In genomic region chr5:111252799-111253564, GRCh38 we compare ENCODE assay signal across 11 cellular contexts. TPM values are rescaled to one million over a fixed set of nuclear protein-coding genes. Genes with fewer than 3 reads are reported as not detected.
DNase-seq lines count a peak whose midpoint lies in the region; ATAC-seq and TF ChIP-seq lines count a peak whose summit lies in the region.
"Had no signal": no experiment of that assay in that cellular context is flagged by ENCODE, and none has a peak within 500 bp of the region (broad histone marks: within the 10 kb centered on the region; RNA-seq: fewer than 3 reads in every experiment).

No MANE protein-coding gene starts in this region.

- peaks cover 33% of the 10 kb centered on the region for H3K4me1 ChIP-seq in MM.1S (ENCODE audit: low read length)
- peaks cover 30% of the 10 kb centered on the region for H3K4me1 ChIP-seq in thymus (ENCODE audit: control insufficient read depth, insufficient read depth, low read length)
- H3K4me1 ChIP-seq in PC-9 (replicated peaks; ENCODE audit: insufficient read depth), result no peaks in the 10 kb centered on the region
- H3K4me1 ChIP-seq: ascending aorta had no signal

- H3K27ac Mint-ChIP-seq in natural killer cell treated with Interleukin-12 subunit alpha and Interleukin-12 subunit beta and Interleukin-15 and Interleukin-18, amount 100 ng/mL, for 72 hours, result peak overlapping the region in 1 of 2 donors; percentile 16
- H3K27ac Mint-ChIP-seq in natural killer cell, result no peak overlapping the region
- H3K27ac Mint-ChIP-seq: IgD-negative memory B cell had no signal

- intact Hi-C loops in natural killer cell (cut with micrococcal nuclease), result no loop called here
- intact Hi-C loops in PC-9 (cut with micrococcal nuclease; ENCODE audit: unreplicated experiment), result no loop called here

- no peaks in the 10 kb centered on the region for H3K36me3 Mint-ChIP-seq in natural killer cell treated with Interleukin-12 subunit alpha and Interleukin-12 subunit beta and Interleukin-15 and Interleukin-18, amount 100 ng/mL, for 72 hours
- H3K36me3 Mint-ChIP-seq in natural killer cell, result no peaks in the 10 kb centered on the region
- H3K36me3 Mint-ChIP-seq: IgD-negative memory B cell had no signal

- H3K9me2 ChIP-seq in MM.1S (replicated peaks; ENCODE audit: insufficient read depth, low read length) (no peaks in the 10 kb centered on the region), PC-9 (ENCODE audit: insufficient read depth) (no peaks in the 10 kb centered on the region)

- peak overlapping the region; percentile 10 for H3K4me3 Mint-ChIP-seq in natural killer cell treated with Interleukin-12 subunit alpha and Interleukin-12 subunit beta and Interleukin-15 and Interleukin-18, amount 100 ng/mL, for 72 hours
- no peak overlapping the region for H3K4me3 Mint-ChIP-seq in natural killer cell

- BruUV-seq in PC-9 (replicated peaks; lab: Mats Ljungman, UMichigan), result no TSS peak

- H3K27me3 Mint-ChIP-seq in natural killer cell treated with Interleukin-12 subunit alpha and Interleukin-12 subunit beta and Interleukin-15 and Interleukin-18, amount 100 ng/mL, for 72 hours, result peaks cover 0 to 6% of the 10 kb centered on the region in 2 donors
- H3K27me3 Mint-ChIP-seq in natural killer cell (ENCODE audit: low read depth in 2 of 2), result no peaks in the 10 kb centered on the region

- H4K20me1 ChIP-seq in MM.1S (ENCODE audit: insufficient read depth, low read length), result no peaks in the 10 kb centered on the region
- H4K20me1 ChIP-seq in PC-9 (ENCODE audit: insufficient read depth), result no peaks in the 10 kb centered on the region

- WGBS in thymus, result 89% methylated on average over 5 of the region's 5 CpGs

- H3K79me2 ChIP-seq in MM.1S (ENCODE audit: low read length) (no peaks in the 10 kb centered on the region), PC-9 (ENCODE audit: low read depth) (no peaks in the 10 kb centered on the region)

- no peaks in the 10 kb centered on the region for H3K9me3 ChIP-seq in MM.1S (replicated peaks; ENCODE audit: insufficient read depth, low read length)
- H3K9me3 ChIP-seq in thymus (ENCODE audit: control insufficient read depth), result no peaks in the 10 kb centered on the region
- no peaks in the 10 kb centered on the region for H3K9me3 ChIP-seq in PC-9 (ENCODE audit: insufficient read depth, low read depth)
- H3K9me3 ChIP-seq: ascending aorta, thoracic aorta had no signal

- DNase-seq in natural killer cell treated with Interleukin-12 subunit alpha and Interleukin-12 subunit beta and Interleukin-15 and Interleukin-18, amount 100 ng/mL, for 72 hours (ENCODE audit: low spot score), result no peak
- no peak for DNase-seq in natural killer cell
- peak; percentile 89 for DNase-seq in MM.1S
- DNase-seq in stimulated activated CD4-positive, alpha-beta T cell treated with anti-CD3 and anti-CD28 coated beads, Interleukin-2, amount 100 ng/mL, for 24 hours, result no peak
- no peak for DNase-seq in foreskin melanocyte
- DNase-seq in PC-9, result no peak

- H3K4me3 ChIP-seq in MM.1S (ENCODE audit: low read length), result no peak overlapping the region; the same call in 1 of the 2 replicates
- no peak overlapping the region for H3K4me3 ChIP-seq in thymus (ENCODE audit: low read length)
- no peak overlapping the region for H3K4me3 ChIP-seq in PC-9
- H3K4me3 ChIP-seq: ascending aorta, thoracic aorta had no signal

- H2AFZ ChIP-seq in MM.1S (ENCODE audit: low read length) (peak overlapping the region; percentile 10; the same call in 1 of the 2 replicates), PC-9 (no peak overlapping the region)

- no peaks in the 10 kb centered on the region for H3K27me3 ChIP-seq in MM.1S (replicated peaks; ENCODE audit: insufficient read depth, low read length)
- no peaks in the 10 kb centered on the region for H3K27me3 ChIP-seq in thymus (ENCODE audit: control insufficient read depth, insufficient read depth)
- no peaks in the 10 kb centered on the region for H3K27me3 ChIP-seq in PC-9 (ENCODE audit: insufficient read depth, low read depth)
- H3K27me3 ChIP-seq: ascending aorta had no signal

- peak overlapping the region; percentile 28 for H3K4me2 ChIP-seq in MM.1S (ENCODE audit: low read depth, low read length)
- H3K4me2 ChIP-seq in PC-9, result no peak overlapping the region

- CTCF ChIA-PET in PC-9 (lab: Charles Lee), result no interaction called here

- POLR2A ChIA-PET in PC-9 (lab: Charles Lee; ENCODE audit: unreplicated experiment), result no interaction called here

- no peaks in the 10 kb centered on the region for H3K36me3 ChIP-seq in MM.1S (replicated peaks; ENCODE audit: insufficient read depth, low read length)
- no peaks in the 10 kb centered on the region for H3K36me3 ChIP-seq in thymus (ENCODE audit: control insufficient read depth, insufficient read depth)
- H3K36me3 ChIP-seq in PC-9 (ENCODE audit: low read depth), result no peaks in the 10 kb centered on the region
- H3K36me3 ChIP-seq: ascending aorta, thoracic aorta had no signal

- H3K9me3 Mint-ChIP-seq in natural killer cell treated with Interleukin-12 subunit alpha and Interleukin-12 subunit beta and Interleukin-15 and Interleukin-18, amount 100 ng/mL, for 72 hours, result no peaks in the 10 kb centered on the region
- H3K9me3 Mint-ChIP-seq in natural killer cell, result no peaks in the 10 kb centered on the region
- H3K9me3 Mint-ChIP-seq: IgD-negative memory B cell had no signal

- peaks cover 9 to 14% of the 10 kb centered on the region in 2 donors for H3K4me1 Mint-ChIP-seq in natural killer cell treated with Interleukin-12 subunit alpha and Interleukin-12 subunit beta and Interleukin-15 and Interleukin-18, amount 100 ng/mL, for 72 hours (ENCODE audit: low read depth in 2 of 2)
- H3K4me1 Mint-ChIP-seq in natural killer cell, result no peaks in the 10 kb centered on the region

- no peak overlapping the region for H3K9ac ChIP-seq in MM.1S (ENCODE audit: low read length)

- no peak for TF ChIP-seq CTCF in natural killer cell (IDR thresholded peaks at IDR 0.05)
- no peak for TF ChIP-seq CTCF in MM.1S (IDR thresholded peaks at IDR 0.05; ENCODE audit: low read length)
- TF ChIP-seq CTCF in PC-9 (conservative IDR thresholded peaks at IDR 0.05), result no peak

- H3F3A ChIP-seq in MM.1S (ENCODE audit: insufficient read depth, low read length), result peaks cover 24% of the 10 kb centered on the region
- no peaks in the 10 kb centered on the region for H3F3A ChIP-seq in PC-9 (ENCODE audit: insufficient read depth, low read depth)

- ATAC-seq in natural killer cell treated with Interleukin-12 subunit alpha and Interleukin-12 subunit beta and Interleukin-15 and Interleukin-18, amount 100 ng/mL, for 72 hours, result no peak
- no peak for ATAC-seq in natural killer cell
- ATAC-seq in HG02623 (IDR thresholded peaks at IDR 0.05; ENCODE audit: unreplicated experiment), result peak; percentile 55

- H3K27ac ChIP-seq in MM.1S (ENCODE audit: low read length) (peak overlapping the region; percentile 84), thymus (ENCODE audit: low read depth) (peak overlapping the region; percentile 56), PC-9 (no peak overlapping the region)
- H3K27ac ChIP-seq: ascending aorta, thoracic aorta had no signal

RNA-seq across cellular contexts. Expression of gene CAMK4, which starts 28.8 kb away (rescaled TPM):
- 10 to 100 TPM in 1 of 2 donors, 1 to 10 TPM in 1; 5.4 to 16.2 TPM for total RNA-seq in natural killer cell treated with Interleukin-12 subunit alpha and Interleukin-12 subunit beta and Interleukin-15 and Interleukin-18, amount 100 ng/mL, for 72 hours
- 1 to 10 TPM in 2 of 3 donors, under 1 TPM in 1; 0.80 to 7.9 (median 7.2) TPM for total RNA-seq in natural killer cell
- polyA plus RNA-seq in thymus, result 30.7 TPM
- total RNA-seq in PC-9 (2021), result not detected in 2 replicates
